Comparison of ENCODE assay signal across 7 cellular contexts in the genomic region with DNA sequence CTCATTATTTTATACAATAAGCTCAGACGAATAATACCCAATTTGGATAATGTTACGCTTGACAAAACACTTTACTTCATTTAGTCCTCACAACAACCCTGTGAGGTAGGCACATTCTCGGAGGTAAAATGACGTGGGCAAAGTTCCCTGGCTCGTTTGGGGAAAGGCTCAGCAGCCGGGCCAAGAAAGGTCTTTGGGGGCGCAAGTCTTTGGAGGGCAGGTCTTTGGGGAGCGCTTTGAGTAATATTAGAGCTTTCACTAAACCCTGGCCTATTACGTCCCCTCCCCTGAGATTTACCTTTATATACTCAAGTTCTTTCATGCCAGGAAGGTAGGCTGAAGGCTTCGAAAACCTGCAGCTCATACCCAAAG. TPM values are rescaled to one million over a fixed set of nuclear protein-coding genes. Genes with fewer than 3 reads are reported as not detected.
DNase-seq lines count a peak whose midpoint lies in the region; ATAC-seq and TF ChIP-seq lines count a peak whose summit lies in the region.

No MANE protein-coding gene starts in this region.

- peaks cover 0 to 3% (median 0%) of the 10 kb centered on the region in 5 donors for H3K27me3 Mint-ChIP-seq in naive thymus-derived CD4-positive, alpha-beta T cell

- peaks cover 13% of the 10 kb centered on the region for H3K79me2 ChIP-seq in OCI-LY3 (ENCODE audit: low read length)

- H3K4me2 ChIP-seq in OCI-LY3 (ENCODE audit: low read length) = peak overlapping the region; percentile 97

- POLR2A ChIA-PET in naive thymus-derived CD4-positive, alpha-beta T cell (lab: Charles Lee) = interaction anchor here (1.0 to 1.4 kb wide), 2 partner anchors 39 to 519 kb away, joined by 3 to 5 read pairs; no protein-coding TSS in a partner anchor

- peak overlapping the region; percentile 85 for H3K9ac ChIP-seq in OCI-LY3 (ENCODE audit: low read length)

- H3K36me3 ChIP-seq in OCI-LY3 (replicated peaks; ENCODE audit: low read depth, low read length) (peaks cover 1% of the 10 kb centered on the region), ectodermal cell (ENCODE audit: control insufficient read depth, insufficient read depth, low read length) (no peaks in the 10 kb centered on the region)
- H3K36me3 ChIP-seq in naive thymus-derived CD4-positive, alpha-beta T cell (ENCODE audit: control insufficient read depth in 2 of 3, insufficient read depth in 3 of 3, low read length in 3 of 3) = no peaks in the 10 kb centered on the region

- peaks cover 16% of the 10 kb centered on the region for H3K4me1 ChIP-seq in OCI-LY3 (ENCODE audit: low read length)
- peaks cover 4% of the 10 kb centered on the region for H3K4me1 ChIP-seq in ectodermal cell (ENCODE audit: control insufficient read depth, insufficient read depth, low read length)
- H3K4me1 ChIP-seq in naive thymus-derived CD4-positive, alpha-beta T cell (ENCODE audit: control insufficient read depth in 2 of 2, insufficient read depth in 2 of 2, low read length in 2 of 2) = peaks cover 27 to 30% of the 10 kb centered on the region in 2 donors

- H3K9me3 Mint-ChIP-seq in naive thymus-derived CD4-positive, alpha-beta T cell = peaks cover 0 to 5% (median 0%) of the 10 kb centered on the region in 11 donors

- H3K27me3 ChIP-seq in OCI-LY3 (ENCODE audit: low read depth, low read length) = no peaks in the 10 kb centered on the region
- no peaks in the 10 kb centered on the region for H3K27me3 ChIP-seq in ectodermal cell (ENCODE audit: control insufficient read depth, insufficient read depth, low read length, poor library complexity, severe bottlenecking)
- no peaks in the 10 kb centered on the region for H3K27me3 ChIP-seq in naive thymus-derived CD4-positive, alpha-beta T cell (ENCODE audit: control insufficient read depth in 2 of 2, insufficient read depth in 2 of 2, low read length in 2 of 2)

- H3K9me3 ChIP-seq in OCI-LY3 (ENCODE audit: insufficient read depth, low read length) (no peaks in the 10 kb centered on the region), ectodermal cell (ENCODE audit: control insufficient read depth, low read length) (no peaks in the 10 kb centered on the region)
- H3K9me3 ChIP-seq in naive thymus-derived CD4-positive, alpha-beta T cell (ENCODE audit: control insufficient read depth in 2 of 3, low read length in 3 of 3) = no peaks in the 10 kb centered on the region

- peak in 1 of 9 donors; percentile 14 for DNase-seq in naive thymus-derived CD4-positive, alpha-beta T cell
- DNase-seq in DMS153 (lab: John Stamatoyannopoulos, UW) (no peak), AML-193 (lab: John Stamatoyannopoulos, UW) (no peak)

- peak overlapping the region; percentile 80 for H2AFZ ChIP-seq in OCI-LY3 (ENCODE audit: low read depth, low read length)

- H3K27ac ChIP-seq in OCI-LY3 (ENCODE audit: low read length) (peak overlapping the region; percentile 71; the same call in 1 of the 2 replicates), ectodermal cell (ENCODE audit: insufficient read depth, low read depth, low read length, poor library complexity, severe bottlenecking) (peak overlapping the region; percentile 42)
- H3K27ac ChIP-seq in naive thymus-derived CD4-positive, alpha-beta T cell (ENCODE audit: low read depth, low read length) = peak overlapping the region; percentile 99

- CTCF ChIA-PET in naive thymus-derived CD4-positive, alpha-beta T cell (lab: Charles Lee) = interaction anchor here (1.2 kb wide), 1 partner anchor 17 kb away, joined by 3 read pairs; no protein-coding TSS in a partner anchor

- TF ChIP-seq CTCF in OCI-LY3 (IDR thresholded peaks at IDR 0.05; ENCODE audit: low read depth, low read length) = no peak

- no peaks in the 10 kb centered on the region for H4K20me1 ChIP-seq in OCI-LY3 (ENCODE audit: insufficient read depth, low read length)

- peak overlapping the region; percentile 95 to 100 (median 100) for H3K27ac Mint-ChIP-seq in naive thymus-derived CD4-positive, alpha-beta T cell

- H3K4me3 ChIP-seq in OCI-LY3 (ENCODE audit: low read length) = peak overlapping the region; percentile 96
- peak overlapping the region; percentile 95 for H3K4me3 ChIP-seq in ectodermal cell (ENCODE audit: insufficient read depth, low read depth, low read length)
- peak overlapping the region; percentile 95 for H3K4me3 ChIP-seq in naive thymus-derived CD4-positive, alpha-beta T cell (ENCODE audit: low read length)

- peak overlapping the region; percentile 96 to 100 (median 98) for H3K4me3 Mint-ChIP-seq in naive thymus-derived CD4-positive, alpha-beta T cell

- H3K36me3 Mint-ChIP-seq in naive thymus-derived CD4-positive, alpha-beta T cell = peaks cover 4 to 16% (median 9%) of the 10 kb centered on the region in 5 donors

- WGBS in ectodermal cell, 2 experiments = 24 to 25% methylated on average over 10 of the region's 10 CpGs

- ATAC-seq in GM21529 (IDR thresholded peaks at IDR 0.05; ENCODE audit: unreplicated experiment) = peak; percentile 5
- ATAC-seq in naive thymus-derived CD4-positive, alpha-beta T cell = no peak
- ATAC-seq in GM19463 (IDR thresholded peaks at IDR 0.05; ENCODE audit: unreplicated experiment) = no peak

- intact Hi-C loops in naive thymus-derived CD4-positive, alpha-beta T cell (cut with micrococcal nuclease) = loop anchor here (1.0 to 10.0 kb wide), 12 partner anchors 71 to 1228 kb away; partner anchors contain the start of genes CLIP4 (in 2 of the 2), FOSL2 (in 2 of the 2), MRPL33 (in 2 of the 2) and ATRAID (in 1 of the 2)

- peaks cover 26 to 59% (median 51%) of the 10 kb centered on the region in 7 donors for H3K4me1 Mint-ChIP-seq in naive thymus-derived CD4-positive, alpha-beta T cell

RNA-seq across cellular contexts. Expression of gene RBKS, which starts 0.4 kb away (rescaled TPM):
- 4.9 TPM for polyA plus RNA-seq in ectodermal cell (2013, experiment 1 of 4)
- polyA plus RNA-seq in ectodermal cell (2013, experiment 2 of 4) = 6.1 TPM
- 4.2 TPM for polyA plus RNA-seq in ectodermal cell (2013, experiment 3 of 4)
- polyA plus RNA-seq in ectodermal cell (2013, experiment 4 of 4) = 4.6 TPM
- total RNA-seq in naive thymus-derived CD4-positive, alpha-beta T cell = 10 to 100 TPM in 1 of 5 experiments, 1 to 10 TPM in 4; 1.5 to 10.8 (median 2.0) TPM
- polyA plus RNA-seq in naive thymus-derived CD4-positive, alpha-beta T cell = 1 to 10 TPM; 3.2 to 5.5 TPM

RNA-seq across cellular contexts. Expression of gene BABAM2, which starts 0.8 kb away (rescaled TPM):
- polyA plus RNA-seq in ectodermal cell (2013, experiment 1 of 4) = 46.2 TPM
- 50.4 TPM for polyA plus RNA-seq in ectodermal cell (2013, experiment 2 of 4)
- polyA plus RNA-seq in ectodermal cell (2013, experiment 3 of 4) = 35.0 TPM
- polyA plus RNA-seq in ectodermal cell (2013, experiment 4 of 4) = 39.7 TPM
- total RNA-seq in naive thymus-derived CD4-positive, alpha-beta T cell = 10 to 100 TPM; 34.2 to 55.8 (median 40.3) TPM
- polyA plus RNA-seq in naive thymus-derived CD4-positive, alpha-beta T cell = 10 to 100 TPM; 44.2 to 58.2 TPM

Comparison
In these comparisons a context has a peak if more than half of its experiments do, and no peak if none do; other contexts are left out.
1. H3K27ac ChIP-seq: peak in every context shown above with its lines; median percentile 99 in naive thymus-derived CD4-positive, alpha-beta T cell; 71 in OCI-LY3; 42 in ectodermal cell.